9 cellular contexts compared by ENCODE assay signal in the genomic region with DNA sequence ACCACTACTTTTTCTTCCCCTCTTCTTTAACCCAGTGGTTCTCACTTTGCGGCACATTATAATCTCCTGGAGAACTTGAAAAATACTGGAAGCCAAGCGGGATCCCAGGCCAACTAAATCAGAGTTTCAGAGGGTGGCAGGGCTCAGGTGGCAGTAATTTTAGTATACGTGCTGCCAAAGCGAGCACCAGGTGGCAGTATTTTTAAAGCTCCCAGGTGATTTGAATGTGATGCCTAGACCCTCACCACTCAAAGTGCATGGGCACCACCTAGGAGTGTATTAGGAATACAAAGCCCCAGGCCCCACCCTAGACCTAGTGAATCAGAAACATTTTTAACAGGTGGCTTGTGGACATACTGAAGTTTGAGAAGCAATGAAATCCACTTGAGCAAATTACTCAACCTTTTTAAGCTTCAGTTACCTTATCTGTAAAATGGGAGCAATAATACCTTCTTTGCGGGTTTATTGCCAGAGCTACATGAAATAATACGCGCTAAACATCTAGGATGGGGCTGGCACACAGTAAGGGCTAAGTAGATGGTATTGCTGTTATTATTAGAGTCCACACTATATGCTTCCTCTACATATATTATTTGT. TPM values are rescaled to one million over a fixed set of nuclear protein-coding genes. Genes with fewer than 3 reads are reported as not detected.
DNase-seq lines count a peak whose midpoint lies in the region; ATAC-seq and TF ChIP-seq lines count a peak whose summit lies in the region.
"Had no signal": no experiment of that assay in that cellular context is flagged by ENCODE, and none has a peak within 500 bp of the region (broad histone marks: within the 10 kb centered on the region; RNA-seq: fewer than 3 reads in every experiment).

No MANE protein-coding gene starts in this region.

- H3K36me3 ChIP-seq in BJ (ENCODE audit: control insufficient read depth, insufficient read depth, low read length) (no peaks in the 10 kb centered on the region), OCI-LY3 (replicated peaks; ENCODE audit: low read depth, low read length) (no peaks in the 10 kb centered on the region), upper lobe of left lung (peaks cover 0 to 25% (median 0%) of the 10 kb centered on the region in 4 donors)

- H3K4me1 ChIP-seq in OCI-LY3 (ENCODE audit: low read length) (no peaks in the 10 kb centered on the region), upper lobe of left lung (peaks cover 0 to 6% (median 0%) of the 10 kb centered on the region in 4 donors)

- TF ChIP-seq POLR2A in upper lobe of left lung (IDR thresholded peaks at IDR 0.05): no peak

- H3K27ac ChIP-seq in OCI-LY3 (ENCODE audit: low read length) (no peak overlapping the region), upper lobe of left lung (no peak overlapping the region)

- H3K9me3 ChIP-seq in OCI-LY3 (ENCODE audit: insufficient read depth, low read length): no peaks in the 10 kb centered on the region
- no peaks in the 10 kb centered on the region for H3K9me3 ChIP-seq in upper lobe of left lung

- no peak overlapping the region for H3K9ac ChIP-seq in OCI-LY3 (ENCODE audit: low read length)

- TF ChIP-seq EP300 in upper lobe of left lung (IDR thresholded peaks at IDR 0.05): no peak

- WGBS in upper lobe of left lung, 2 donors: 78 to 86% methylated on average over 7 of the region's 7 CpGs

- ATAC-seq in GM21576 (IDR thresholded peaks at IDR 0.05; ENCODE audit: unreplicated experiment) (peak; percentile 55), upper lobe of left lung (ENCODE audit: low FRiP score in 2 of 2) (no peak), GM18873 (IDR thresholded peaks at IDR 0.05; ENCODE audit: low FRiP score, unreplicated experiment) (no peak)
- ATAC-seq: left colon had no signal

- POLR2A ChIA-PET in BJ (lab: Charles Lee): no interaction called here

- H3K27me3 ChIP-seq in BJ (ENCODE audit: control insufficient read depth, insufficient read depth, low read length) (no peaks in the 10 kb centered on the region), OCI-LY3 (ENCODE audit: low read depth, low read length) (0 out of 2 replicates have a peak, but pooled peaks cover 3% of the 10 kb centered on the region), upper lobe of left lung (no peaks in the 10 kb centered on the region)

- H2AFZ ChIP-seq in OCI-LY3 (ENCODE audit: low read depth, low read length): no peak overlapping the region

- H3K4me2 ChIP-seq in OCI-LY3 (ENCODE audit: low read length): no peak overlapping the region

- H3K4me3 ChIP-seq in BJ (ENCODE audit: low read depth, low read length): no peak overlapping the region
- H3K4me3 ChIP-seq in OCI-LY3 (ENCODE audit: low read length): no peak overlapping the region
- H3K4me3 ChIP-seq in epithelial cell of proximal tubule (ENCODE audit: low read depth, low read length): no peak overlapping the region
- no peak overlapping the region for H3K4me3 ChIP-seq in upper lobe of left lung

- H3K79me2 ChIP-seq in OCI-LY3 (ENCODE audit: low read length): no peaks in the 10 kb centered on the region

- CTCF ChIA-PET in BJ (lab: Yijun Ruan, JAX): interaction anchor here (0.9 to 2.4 kb wide), 3 partner anchors 14 to 178 kb away, joined by 3 to 7 read pairs (median 4); no protein-coding TSS in a partner anchor

- DNase-seq in BJ (ENCODE audit: low read depth): no peak
- no peak for DNase-seq in epithelial cell of proximal tubule (ENCODE audit: low read depth)
- DNase-seq in upper lobe of left lung: no peak
- no peak for DNase-seq in SKM-1 treated with dmso at 0.1 percent for 144 hours (lab: John Stamatoyannopoulos, UW; ENCODE audit: unreplicated experiment)
- no peak for DNase-seq in KG1 (lab: John Stamatoyannopoulos, UW)

- H4K20me1 ChIP-seq in OCI-LY3 (ENCODE audit: insufficient read depth, low read length): no peaks in the 10 kb centered on the region

- TF ChIP-seq CTCF in BJ (IDR thresholded peaks at IDR 0.05; ENCODE audit: insufficient read depth, low read depth, low read length): peak; percentile 32; the same call in 1 of the 2 replicates
- TF ChIP-seq CTCF in OCI-LY3 (IDR thresholded peaks at IDR 0.05; ENCODE audit: low read depth, low read length): peak; percentile 76
- TF ChIP-seq CTCF in epithelial cell of proximal tubule (conservative IDR thresholded peaks at IDR 0.05; ENCODE audit: low read depth, low read length): peak; percentile 69
- TF ChIP-seq CTCF in upper lobe of left lung (IDR thresholded peaks at IDR 0.05): peak in 1 of 6 experiments; percentile 14

RNA-seq across cellular contexts. Expression of a gene that starts 8.3 kb away (rescaled TPM):
- polyA plus RNA-seq in BJ (2011; rRNA removed): 17.9 and 18.9 TPM in 2 replicates
- 12.7 and 18.8 TPM in 2 replicates for polyA minus RNA-seq in BJ (2011; rRNA and poly(A)+ RNA removed)
- 17.1 and 34.7 TPM in 2 replicates for total RNA-seq in epithelial cell of proximal tubule
- total RNA-seq in upper lobe of left lung: 10 to 100 TPM; 14.7 to 31.2 (median 23.3) TPM
